8 cellular contexts compared by ENCODE assay signal in genomic region chr5:76716456-76717157, GRCh38.
A peak's percentile ranks its signal among the peaks of the same experiment; 100 is the strongest.
DNase-seq lines count a peak whose midpoint lies in the region; ATAC-seq and TF ChIP-seq lines count a peak whose summit lies in the region.

No MANE protein-coding gene starts in this region.

- ATAC-seq in GM19351 (IDR thresholded peaks at IDR 0.05; ENCODE audit: unreplicated experiment): no peak

- H3K27me3 Mint-ChIP-seq in dendritic cell treated with granulocyte-macrophage colony-stimulating factor and Interleukin-4, amounts not matched to agents 40 ng/mL and 50 ng/mL, for 4 days: peaks cover 70% of the 10 kb centered on the region

- H3K27ac ChIP-seq in RWPE1 (peak overlapping the region; percentile 83), muscle layer of duodenum (ENCODE audit: low read length) (no peak overlapping the region)

- H3K9me3 ChIP-seq in muscle layer of duodenum (ENCODE audit: control insufficient read depth in 1 of 2, low read length in 2 of 2): no peaks in the 10 kb centered on the region

- POLR2A ChIA-PET in RWPE1 (lab: Yijun Ruan, JAX; ENCODE audit: low non-redundant PET): no interaction called here

- H3K9me3 Mint-ChIP-seq in dendritic cell treated with granulocyte-macrophage colony-stimulating factor and Interleukin-4, amounts not matched to agents 40 ng/mL and 50 ng/mL, for 4 days: no peaks in the 10 kb centered on the region

- H3K36me3 ChIP-seq in muscle layer of duodenum (ENCODE audit: control insufficient read depth in 1 of 2, insufficient read depth in 2 of 2, low read length in 2 of 2): no peaks in the 10 kb centered on the region

- H3K27me3 ChIP-seq in muscle layer of duodenum (ENCODE audit: low read depth, low read length): peaks cover 6% of the 10 kb centered on the region

- CTCF ChIA-PET in RWPE1 (lab: Yijun Ruan, JAX): interaction anchor here (0.5 to 2.5 kb wide), 2 partner anchors 58 to 626 kb away, joined by 3 to 11 read pairs; no protein-coding TSS in a partner anchor

- H3K4me1 Mint-ChIP-seq in dendritic cell treated with granulocyte-macrophage colony-stimulating factor and Interleukin-4, amounts not matched to agents 40 ng/mL and 50 ng/mL, for 4 days (ENCODE audit: low read depth): peaks cover 31% of the 10 kb centered on the region

- H3K4me3 ChIP-seq in GM12864 (ENCODE audit: low read depth, low read length): peak overlapping the region; percentile 78
- peak overlapping the region; percentile 74 to 83 for H3K4me3 ChIP-seq in muscle layer of duodenum (ENCODE audit: low read depth in 1 of 2, low read length in 2 of 2)

- peak overlapping the region; percentile 69 for H3K27ac Mint-ChIP-seq in dendritic cell treated with granulocyte-macrophage colony-stimulating factor and Interleukin-4, amounts not matched to agents 40 ng/mL and 50 ng/mL, for 4 days

- intact Hi-C loops in dendritic cell treated with granulocyte-macrophage colony-stimulating factor and Interleukin-4, amounts not matched to agents 40 ng/mL and 50 ng/mL, for 4 days (cut with micrococcal nuclease): loop anchor here (5.0 kb wide), 1 partner anchor 56 kb away; no protein-coding TSS in a partner anchor

- peaks cover 0 to 8% of the 10 kb centered on the region in 2 donors for H3K4me1 ChIP-seq in muscle layer of duodenum (ENCODE audit: control insufficient read depth in 1 of 2, insufficient read depth in 2 of 2, low read length in 2 of 2)

- DNase-seq in GM12864 (ENCODE audit: low read depth) (no peak), RWPE1 (ENCODE audit: low spot score) (peak; percentile 30), NCI-H1694 (lab: John Stamatoyannopoulos, UW) (no peak), GOT3 (lab: John Stamatoyannopoulos, UW) (no peak), NOMO-1 (lab: John Stamatoyannopoulos, UW; ENCODE audit: unreplicated experiment in 2 of 2) (no peak)

- peak overlapping the region; percentile 88 for H3K4me3 Mint-ChIP-seq in dendritic cell treated with granulocyte-macrophage colony-stimulating factor and Interleukin-4, amounts not matched to agents 40 ng/mL and 50 ng/mL, for 4 days

- TF ChIP-seq CTCF in GM12864 (IDR thresholded peaks at IDR 0.05; ENCODE audit: low read depth, low read length, missing control alignments): no peak
- no peak for TF ChIP-seq CTCF in RWPE1 (conservative IDR thresholded peaks at IDR 0.05; ENCODE audit: low read depth)

- H3K36me3 Mint-ChIP-seq in dendritic cell treated with granulocyte-macrophage colony-stimulating factor and Interleukin-4, amounts not matched to agents 40 ng/mL and 50 ng/mL, for 4 days (ENCODE audit: low read depth): peaks cover 6% of the 10 kb centered on the region
